ENCODE assay signal across 8 cellular contexts in the genomic region with DNA sequence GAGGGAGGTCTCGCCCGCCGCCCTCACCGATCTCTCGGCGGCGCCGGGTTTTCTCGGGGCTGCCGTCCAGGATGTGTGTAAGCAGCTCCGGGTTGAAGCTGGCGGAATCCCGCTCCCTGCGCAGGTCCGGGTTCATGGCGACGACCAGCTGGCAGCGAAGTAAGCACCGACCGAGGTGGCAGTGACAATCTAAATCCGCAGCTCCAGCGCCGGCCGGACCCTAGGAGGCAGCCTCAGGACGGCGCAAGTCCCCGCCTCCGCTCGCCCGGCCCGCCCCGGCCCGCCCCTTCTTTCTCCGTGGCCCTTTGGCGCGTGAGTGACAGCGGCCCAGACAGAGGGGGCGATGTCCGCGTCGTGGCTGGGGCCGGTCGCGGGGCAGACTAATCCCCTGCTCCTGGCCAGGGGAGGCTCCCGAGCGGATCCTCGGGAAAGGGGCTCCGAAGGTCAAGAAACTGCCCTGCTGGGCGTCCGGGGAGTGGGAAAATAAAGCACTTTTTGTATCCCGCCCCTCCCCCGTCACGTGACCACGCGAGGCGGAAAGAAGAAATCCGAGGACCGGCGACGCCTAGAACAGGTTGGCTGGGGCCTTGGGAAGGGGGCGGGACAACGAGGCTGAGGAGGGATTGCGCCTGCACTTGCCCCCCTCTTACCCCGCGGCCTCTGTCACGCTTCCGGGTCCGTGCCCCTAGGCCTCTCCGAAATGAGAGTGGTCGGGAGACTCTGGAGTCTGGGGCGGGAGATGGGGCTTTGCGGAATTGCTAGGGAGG. TPM values are rescaled to one million over a fixed set of nuclear protein-coding genes. Genes with fewer than 3 reads are reported as not detected.
DNase-seq lines count a peak whose midpoint lies in the region; ATAC-seq and TF ChIP-seq lines count a peak whose summit lies in the region.

A gene (minus strand): TSS at position 229 of the 767 bp plus-strand sequence. CDS start 93 bp downstream, at position 136.
A gene with protein sequence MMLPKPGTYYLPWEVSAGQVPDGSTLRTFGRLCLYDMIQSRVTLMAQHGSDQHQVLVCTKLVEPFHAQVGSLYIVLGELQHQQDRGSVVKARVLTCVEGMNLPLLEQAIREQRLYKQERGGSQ (plus strand): TSS at position 303 of the 767 bp plus-strand sequence. CDS start 6,953 bp downstream, outside the sequence.

- peak within 1 kb of the TSS; percentile 100 for H3K4me2 ChIP-seq in IMR-90 (ENCODE audit: low read depth, low read length)

- POLR2A ChIA-PET in IMR-90 (lab: Charles Lee; ENCODE audit: unreplicated experiment) = interaction anchor here (0.6 to 0.8 kb wide), 2 partner anchors 38 to 430 kb away, joined by 3 read pairs; no protein-coding TSS in a partner anchor

- H3K23ac ChIP-seq in IMR-90 (ENCODE audit: low read depth, low read length) = peak within 1 kb of the TSS; percentile 96

- peak within 1 kb of the TSS; percentile 95 for H3K4ac ChIP-seq in IMR-90 (ENCODE audit: low read depth, low read length)

- H3K56ac ChIP-seq in IMR-90 (ENCODE audit: extremely low read depth, insufficient read depth, low read length) = peak within 1 kb of the TSS; percentile 94

- H4K91ac ChIP-seq in IMR-90 (ENCODE audit: insufficient read depth, low read depth, low read length) = peak within 1 kb of the TSS; percentile 96

- H3K4me3 ChIP-seq in IMR-90 (ENCODE audit: insufficient read depth, low read depth, low read length) (peak within 1 kb of the TSS; percentile 77), mononuclear cell (ENCODE audit: low read length) (peak within 1 kb of the TSS; percentile 79)

- peaks cover 16% of the 10 kb centered on the region for H3K9me1 ChIP-seq in IMR-90 (ENCODE audit: insufficient read depth, low read length)

- H2AK5ac ChIP-seq in IMR-90 (ENCODE audit: low read depth, low read length) = peak within 1 kb of the TSS; percentile 71

- peak within 1 kb of the TSS; percentile 91 for H3K9ac ChIP-seq in IMR-90 (ENCODE audit: low read depth, low read length)

- H3K4me1 ChIP-seq in IMR-90 (ENCODE audit: control insufficient read depth, insufficient read depth, low read length) (peaks cover 7% of the 10 kb centered on the region; the same call in 1 of the 2 replicates), mononuclear cell (ENCODE audit: insufficient read depth, low read length) (peaks cover 42% of the 10 kb centered on the region)

- DNase-seq in DMS 273 treated with DMSO at 0.1 percent for 48 hours (lab: John Stamatoyannopoulos, UW) = peak; percentile 97
- peak; percentile 95 for DNase-seq in IMR-90
- DNase-seq in OCI-M1 (lab: John Stamatoyannopoulos, UW) = peak; percentile 99
- peak; percentile 93 for DNase-seq in activated T-cell treated with anti-CD3 and anti-CD28 coated beads for 24 hours (ENCODE audit: low read depth)
- peak; percentile 59 for DNase-seq in epidermal melanocyte (ENCODE audit: insufficient read length, low spot score)
- peak; percentile 92 to 94 for DNase-seq in stimulated activated CD8-positive, alpha-beta memory T cell treated with anti-CD3 and anti-CD28 coated beads, Interleukin-4, amount 100 ng/mL, for 1 hour (ENCODE audit: low read depth in 2 of 2, low spot score in 1 of 2)

- TF ChIP-seq CTCF in IMR-90 (conservative IDR thresholded peaks at IDR 0.05; ENCODE audit: low read depth, low read length) = peak; percentile 25; the same call in 1 of the 2 replicates

- H2BK120ac ChIP-seq in IMR-90 (ENCODE audit: low read depth, low read length) = peak within 1 kb of the TSS; percentile 95

- H3K9me3 ChIP-seq in IMR-90 (ENCODE audit: control insufficient read depth, insufficient read depth, low read length) (no peaks in the 10 kb centered on the region), mononuclear cell (ENCODE audit: low read depth, low read length) (no peaks in the 10 kb centered on the region)

- H2BK20ac ChIP-seq in IMR-90 (ENCODE audit: low read depth, low read length) = peak within 1 kb of the TSS; percentile 68; the same call in 1 of the 2 replicates

- peak; percentile 95 for TF ChIP-seq POLR2A in IMR-90 (IDR thresholded peaks at IDR 0.05; ENCODE audit: low read depth, low read length)

- H2BK15ac ChIP-seq in IMR-90 (ENCODE audit: low read depth, low read length) = peak within 1 kb of the TSS; percentile 59; the same call in 1 of the 3 replicates

- peak within 1 kb of the TSS; percentile 93 to 99 for H4K8ac ChIP-seq in IMR-90 (ENCODE audit: low read depth in 2 of 2, low read length in 2 of 2)

- H2AFZ ChIP-seq in IMR-90 (replicated peaks; ENCODE audit: low read length, poor library complexity) = peak within 1 kb of the TSS; percentile 98

- no peaks in the 10 kb centered on the region for H3K36me3 ChIP-seq in IMR-90 (ENCODE audit: control insufficient read depth, insufficient read depth, low read length)

- WGBS in IMR-90 (ENCODE audit: extremely low coverage in 2 of 2, insufficient read length in 1 of 2), 2 experiments = 0% methylated on average over 11 of the region's 72 CpGs; no CpG with 5 or more reads in 1 of the 2 experiments

- peak; percentile 81 for ATAC-seq in GM21526 (IDR thresholded peaks at IDR 0.05; ENCODE audit: low FRiP score, unreplicated experiment)
- peak; percentile 91 for ATAC-seq in IMR-90 (ENCODE audit: low read depth)

- no TSS peak for BruUV-seq in IMR-90 (replicated peaks; lab: Mats Ljungman, UMichigan)

- H3K27me3 ChIP-seq in IMR-90 (ENCODE audit: control insufficient read depth, insufficient read depth, low read length) = no peaks in the 10 kb centered on the region
- H3K27me3 ChIP-seq in mononuclear cell (ENCODE audit: insufficient read depth, low read length) = no peaks in the 10 kb centered on the region

- TF ChIP-seq RAD21 in IMR-90 (IDR thresholded peaks at IDR 0.05; ENCODE audit: low read length) = no peak

- peaks cover 26 to 74% of the 10 kb centered on the region in 2 experiments for H3K79me1 ChIP-seq in IMR-90 (ENCODE audit: low read depth in 1 of 2, low read length in 2 of 2)

- H2BK5ac ChIP-seq in IMR-90 (ENCODE audit: low read depth, low read length, poor library complexity, severe bottlenecking) = peak within 1 kb of the TSS; percentile 97

- H2AK9ac ChIP-seq in IMR-90 (replicated peaks; ENCODE audit: low read depth, low read length, poor library complexity) = peak within 1 kb of the TSS; percentile 92

- in situ Hi-C loops in IMR-90 (cut with MboI; ENCODE audit: low sequenced_read_pairs) = no loop called here

- CTCF ChIA-PET in IMR-90 (lab: Yijun Ruan, JAX) = interaction anchor here (0.5 to 1.2 kb wide), 4 partner anchors 18 to 80 kb away, joined by 4 to 5 read pairs (median 4); no protein-coding TSS in a partner anchor

- dilution Hi-C loops in IMR-90 (cut with HindIII; ENCODE audit: low sequenced_read_pairs, unreplicated experiment) = no loop called here

- peak within 1 kb of the TSS; percentile 90 for H4K5ac ChIP-seq in IMR-90 (ENCODE audit: low read depth, low read length)

- intact Hi-C loops in IMR-90 (cut with micrococcal nuclease) = loop anchor here (1.0 kb wide), 1 partner anchor 74 kb away; no protein-coding TSS in a partner anchor

- peak within 1 kb of the TSS; percentile 92 for H3K18ac ChIP-seq in IMR-90 (ENCODE audit: low read depth, low read length)

- 0 out of 2 replicates have a peak, but pooled peaks cover 3% of the 10 kb centered on the region for H4K20me1 ChIP-seq in IMR-90 (ENCODE audit: insufficient read depth, low read length)

- peak within 1 kb of the TSS; percentile 98 for H3K14ac ChIP-seq in IMR-90 (replicated peaks; ENCODE audit: low read depth, low read length)

- peak within 1 kb of the TSS; percentile 96 for H3K27ac ChIP-seq in IMR-90 (ENCODE audit: insufficient read depth, low read length)

TF ChIP-seq in IMR-90, 13 proteins besides CTCF, POLR2A, EP300 and RAD21 (continues in another document):
- TF ChIP-seq SMC3 (IDR thresholded peaks at IDR 0.05; ENCODE audit: low read depth, low read length) (no peak), CEBPB (IDR thresholded peaks at IDR 0.05; ENCODE audit: low read depth, low read length) (peak; percentile 28; the same call in 1 of the 2 replicates), MAFK (IDR thresholded peaks at IDR 0.05; ENCODE audit: low read depth, low read length) (no peak), CHD1 (IDR thresholded peaks at IDR 0.05; ENCODE audit: low read depth, low read length) (no peak), NFE2L2 (IDR thresholded peaks at IDR 0.05; ENCODE audit: low read depth, low read length) (no peak), RCOR1 (IDR thresholded peaks at IDR 0.05; ENCODE audit: insufficient replicate concordance, low read length) (no peak), FOS (IDR thresholded peaks at IDR 0.05; ENCODE audit: low read depth, low read length) (no peak), RFX5 (IDR thresholded peaks at IDR 0.05; ENCODE audit: low read depth, low read length) (no peak), MAZ (IDR thresholded peaks at IDR 0.05; ENCODE audit: borderline replicate concordance, low read depth, low read length) (peak; percentile 91; the same call in 1 of the 2 replicates)
- TF ChIP-seq, protein P1, sequence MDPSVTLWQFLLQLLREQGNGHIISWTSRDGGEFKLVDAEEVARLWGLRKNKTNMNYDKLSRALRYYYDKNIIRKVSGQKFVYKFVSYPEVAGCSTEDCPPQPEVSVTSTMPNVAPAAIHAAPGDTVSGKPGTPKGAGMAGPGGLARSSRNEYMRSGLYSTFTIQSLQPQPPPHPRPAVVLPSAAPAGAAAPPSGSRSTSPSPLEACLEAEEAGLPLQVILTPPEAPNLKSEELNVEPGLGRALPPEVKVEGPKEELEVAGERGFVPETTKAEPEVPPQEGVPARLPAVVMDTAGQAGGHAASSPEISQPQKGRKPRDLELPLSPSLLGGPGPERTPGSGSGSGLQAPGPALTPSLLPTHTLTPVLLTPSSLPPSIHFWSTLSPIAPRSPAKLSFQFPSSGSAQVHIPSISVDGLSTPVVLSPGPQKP (IDR thresholded peaks at IDR 0.05; ENCODE audit: borderline replicate concordance, low read depth, low read length) = no peak
- TF ChIP-seq, protein P2, sequence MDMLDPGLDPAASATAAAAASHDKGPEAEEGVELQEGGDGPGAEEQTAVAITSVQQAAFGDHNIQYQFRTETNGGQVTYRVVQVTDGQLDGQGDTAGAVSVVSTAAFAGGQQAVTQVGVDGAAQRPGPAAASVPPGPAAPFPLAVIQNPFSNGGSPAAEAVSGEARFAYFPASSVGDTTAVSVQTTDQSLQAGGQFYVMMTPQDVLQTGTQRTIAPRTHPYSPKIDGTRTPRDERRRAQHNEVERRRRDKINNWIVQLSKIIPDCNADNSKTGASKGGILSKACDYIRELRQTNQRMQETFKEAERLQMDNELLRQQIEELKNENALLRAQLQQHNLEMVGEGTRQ (IDR thresholded peaks at IDR 0.05; ENCODE audit: low read depth, low read length) = peak; percentile 99

RNA-seq across cellular contexts. Expression of the first gene that starts in this region (rescaled TPM):
- total RNA-seq in IMR-90 (2012; rRNA removed) (61.9 and 94.8 TPM in 2 replicates), mononuclear cell (18.5 TPM)
- polyA plus RNA-seq in IMR-90 (2012; rRNA removed) = 14.9 and 16.1 TPM in 2 replicates
- 6.6 and 12.3 TPM in 2 replicates for polyA plus RNA-seq in IMR-90 (2012; cell fraction: cytosol; rRNA removed)
- 13.2 and 21.8 TPM in 2 replicates for polyA plus RNA-seq in IMR-90 (2012; cell fraction: nucleus; rRNA removed; ENCODE audit: low replicate concordance)

RNA-seq across cellular contexts. Expression of the second gene that starts in this region (rescaled TPM):
- total RNA-seq in IMR-90 (2012; rRNA removed) (14.7 and 15.6 TPM in 2 replicates), mononuclear cell (18.9 TPM)
- 17.1 and 17.9 TPM in 2 replicates for polyA plus RNA-seq in IMR-90 (2012; rRNA removed)
- polyA plus RNA-seq in IMR-90 (2012; cell fraction: cytosol; rRNA removed) = 18.9 and 28.9 TPM in 2 replicates
- 34.0 and 51.0 TPM in 2 replicates for polyA plus RNA-seq in IMR-90 (2012; cell fraction: nucleus; rRNA removed; ENCODE audit: low replicate concordance)

Comparison
In these comparisons a context has a peak if more than half of its experiments do, and no peak if none do; other contexts are left out.
1. Peak in every context shown above with its lines: DNase-seq, ATAC-seq, H3K4me3 ChIP-seq and H3K27ac ChIP-seq.